18 cellular contexts compared by ENCODE assay signal in the genomic region with DNA sequence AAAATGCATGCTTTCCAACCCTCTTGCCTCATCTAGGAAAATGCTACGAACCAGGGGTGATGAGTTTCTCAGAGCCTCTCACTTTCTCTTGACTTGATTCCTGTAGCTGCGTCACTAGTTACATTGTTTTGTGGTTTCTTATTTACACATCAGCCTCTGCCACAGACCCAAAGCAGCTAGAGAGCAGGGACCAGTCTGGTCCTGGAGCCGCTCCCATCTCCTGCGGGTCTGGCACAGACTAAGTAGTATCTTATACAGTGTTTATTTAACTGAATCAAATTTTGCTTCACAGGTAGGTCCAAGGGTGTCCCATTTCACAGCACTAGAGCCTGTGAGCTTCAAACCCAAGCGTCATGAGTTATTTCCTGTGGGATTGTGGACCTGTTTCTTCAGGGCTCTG.
A peak's percentile ranks its signal among the peaks of the same experiment; 100 is the strongest.
DNase-seq lines count a peak whose midpoint lies in the region; ATAC-seq and TF ChIP-seq lines count a peak whose summit lies in the region.
"Had no signal": no experiment of that assay in that cellular context is flagged by ENCODE, and none has a peak within 500 bp of the region (broad histone marks: within the 10 kb centered on the region; RNA-seq: fewer than 3 reads in every experiment).

No MANE protein-coding gene starts in this region.

- H3K4me1 ChIP-seq in PC-3 (ENCODE audit: insufficient read depth, low read length) (no peaks in the 10 kb centered on the region), upper lobe of right lung (no peaks in the 10 kb centered on the region)

- H3K27ac ChIP-seq in PC-3 (ENCODE audit: low read length) = no peak overlapping the region
- H3K27ac ChIP-seq in upper lobe of right lung = no peak overlapping the region
- H3K27ac ChIP-seq: C4-2B, HL-60 had no signal

- H3K4me3 ChIP-seq in PC-3 (ENCODE audit: low read length) = no peak overlapping the region
- no peak overlapping the region for H3K4me3 ChIP-seq in upper lobe of right lung

- POLR2A ChIA-PET in PC-3 (lab: Charles Lee; ENCODE audit: unreplicated experiment) = no interaction called here

- H3K9me2 ChIP-seq in PC-3 (replicated peaks; ENCODE audit: low read length) = no peaks in the 10 kb centered on the region

- H3K9me3 ChIP-seq in PC-3 (ENCODE audit: low read length) = 0 out of 2 replicates have a peak, but pooled peaks cover 5% of the 10 kb centered on the region
- H3K9me3 ChIP-seq in upper lobe of right lung = no peaks in the 10 kb centered on the region

- H3K4me2 ChIP-seq in PC-3 (ENCODE audit: low read length) = no peak overlapping the region

- intact Hi-C loops in PC-3 (cut with micrococcal nuclease) = no loop called here
- intact Hi-C loops in upper lobe of right lung (cut with DNase I) = no loop called here

- TF ChIP-seq CTCF in PC-3 (conservative IDR thresholded peaks at IDR 0.05; ENCODE audit: low read depth, low read length) (no peak), upper lobe of right lung (IDR thresholded peaks at IDR 0.05) (no peak)

- BruUV-seq in PC-3 (replicated peaks; lab: Mats Ljungman, UMichigan) = no TSS peak

- no peaks in the 10 kb centered on the region for H3K27me3 ChIP-seq in PC-3 (ENCODE audit: low read length)
- no peaks in the 10 kb centered on the region for H3K27me3 ChIP-seq in upper lobe of right lung

- H3K79me2 ChIP-seq in PC-3 (ENCODE audit: low read length) = no peaks in the 10 kb centered on the region

- no peaks in the 10 kb centered on the region for H3F3A ChIP-seq in PC-3 (ENCODE audit: low read length, unreplicated experiment)

- H3K36me3 ChIP-seq in PC-3 (ENCODE audit: low read depth, low read length) (no peaks in the 10 kb centered on the region), upper lobe of right lung (no peaks in the 10 kb centered on the region)

- CTCF ChIA-PET in PC-3 (lab: Charles Lee) = no interaction called here

- no peak overlapping the region for H2AFZ ChIP-seq in PC-3 (ENCODE audit: low read length)

- H4K20me1 ChIP-seq in PC-3 (ENCODE audit: low read length) = no peaks in the 10 kb centered on the region

- peak; percentile 55 for DNase-seq in H4 (ENCODE audit: low spot score)
- peak; percentile 46 for DNase-seq in PC-3
- peak; percentile 29 for DNase-seq in islet precursor cell
- DNase-seq in upper lobe of right lung = no peak
- no peak for DNase-seq in NCI-H526 treated with DMSO at 0.1 percent for 48 hours (lab: John Stamatoyannopoulos, UW)
- DNase-seq in UCSD-AML1 (lab: John Stamatoyannopoulos, UW; ENCODE audit: unreplicated experiment) = no peak
- no peak for DNase-seq in DMS79 treated with DMSO at 0.1 percent for 48 hours (lab: John Stamatoyannopoulos, UW)
- DNase-seq: ACHN, DMS79, IMR-90, Karpas-422, NCI-H1105 treated with DMSO at 0.1 percent for 48 hours, NCI-H1694, NCI-H2081 treated with DMSO at 0.1 percent for 48 hours, NCI-H82, RPMI8226 had no signal

- ATAC-seq in PC-3 (no peak), upper lobe of right lung (peak; percentile 30)

- no peak overlapping the region for H3K9ac ChIP-seq in PC-3 (ENCODE audit: low read length)

Comparison
In these comparisons a context has a peak if more than half of its experiments do, and no peak if none do; other contexts are left out.
1. DNase-seq: peak in H4 (single experiment), PC-3 (single experiment) and islet precursor cell (single experiment); none in upper lobe of right lung (single experiment), NCI-H526 treated with DMSO at 0.1 percent for 48 hours (single experiment), UCSD-AML1 (single experiment) and DMS79 treated with DMSO at 0.1 percent for 48 hours (single experiment).